Comparison of ENCODE assay signal across 8 cellular contexts in the genomic region with DNA sequence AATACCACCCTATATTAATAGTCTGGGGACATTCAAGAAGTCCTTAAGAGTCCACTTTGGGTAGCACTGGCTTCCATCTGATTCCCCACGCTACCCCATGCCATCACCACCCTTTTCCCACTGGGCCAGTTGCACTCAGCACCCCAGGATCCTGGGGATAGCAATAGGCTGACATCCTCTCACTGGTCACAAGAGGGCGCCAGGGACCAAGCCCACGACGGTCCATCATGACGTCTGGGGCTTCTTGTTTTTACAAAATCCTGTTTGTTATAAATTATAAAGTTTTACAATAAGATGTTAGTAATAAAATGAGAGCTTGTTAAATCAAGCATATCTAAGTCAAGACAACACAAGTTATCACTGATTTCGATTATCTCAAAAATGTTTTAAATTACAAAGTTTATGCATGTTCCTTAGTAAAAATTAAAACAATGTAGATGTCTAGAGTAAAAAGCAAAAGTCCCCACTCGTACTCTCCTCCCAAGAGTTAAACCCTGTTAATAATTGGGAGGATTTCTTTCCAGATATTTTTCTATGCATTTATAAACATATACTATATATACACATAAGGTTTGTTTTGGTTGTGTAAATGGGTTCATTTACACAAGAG. TPM values are rescaled to one million over a fixed set of nuclear protein-coding genes. Genes with fewer than 3 reads are reported as not detected.
DNase-seq lines count a peak whose midpoint lies in the region; ATAC-seq lines count a peak whose summit lies in the region.

No MANE protein-coding gene starts in this region.

- ATAC-seq in GM21423 (IDR thresholded peaks at IDR 0.05; ENCODE audit: unreplicated experiment) (peak; percentile 83), HG02840 (IDR thresholded peaks at IDR 0.05; ENCODE audit: low FRiP score, unreplicated experiment) (no peak)

- in situ Hi-C loops in Caki2 (cut with HindIII; ENCODE audit: low pct_unique_long_range_greater_than_20kb, low sequenced_read_pairs): no loop called here

- DNase-seq in Caki2 (ENCODE audit: low read depth) (peak; percentile 36), KG1 (lab: John Stamatoyannopoulos, UW) (peak; percentile 64), SHP77 (lab: John Stamatoyannopoulos, UW) (peak; percentile 73 to 78), glomerular visceral epithelial cell (ENCODE audit: extremely low spot score) (peak; percentile 69), renal cortical epithelial cell (ENCODE audit: low read depth) (peak; percentile 47)
- peak; percentile 82 for DNase-seq in activated effector memory CD4-positive, alpha-beta T cell treated with anti-CD3 and anti-CD28 coated beads, Interleukin-2, amount 50 U/mL, for 16 hours

RNA-seq across cellular contexts. Expression of gene GPNMB, which starts 15.4 kb away (rescaled TPM):
- 32.7 and 33.1 TPM in 2 replicates for total RNA-seq in Caki2 (2014; rRNA removed; shearing (Covaris generic); ENCODE audit: low replicate concordance)
- 11.5 and 120 TPM in 2 replicates for total RNA-seq in renal cortical epithelial cell

RNA-seq across cellular contexts. Expression of gene MALSU1, which starts 37.2 kb away (rescaled TPM):
- 77.0 and 98.7 TPM in 2 replicates for total RNA-seq in Caki2 (2014; rRNA removed; shearing (Covaris generic); ENCODE audit: low replicate concordance)
- total RNA-seq in renal cortical epithelial cell: 55.3 and 72.2 TPM in 2 replicates
